Comparison of ENCODE assay signal across 12 cellular contexts in the genomic region with DNA sequence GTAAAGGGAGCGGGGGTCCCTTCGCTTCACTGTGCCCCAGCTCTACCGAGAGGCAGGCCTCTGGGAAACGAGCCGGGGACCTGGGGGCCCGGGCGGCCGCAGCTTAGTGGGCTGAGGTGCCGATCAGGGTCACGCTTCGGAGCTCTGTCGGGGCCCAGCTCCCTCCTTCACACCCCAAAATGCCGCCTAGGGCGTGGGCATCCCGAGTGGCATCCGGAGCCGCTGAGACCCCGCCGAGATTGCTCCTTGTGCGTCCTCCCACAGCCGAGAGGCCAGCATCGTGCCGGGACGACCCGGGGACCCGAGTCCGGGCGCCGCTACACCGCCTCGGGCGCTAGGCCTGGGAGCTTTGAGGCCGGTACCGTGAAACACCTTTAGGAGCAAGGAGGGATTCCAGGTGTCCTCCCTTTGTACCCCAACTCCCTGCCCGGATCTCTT. TPM values are rescaled to one million over a fixed set of nuclear protein-coding genes. Genes with fewer than 3 reads are reported as not detected.
DNase-seq lines count a peak whose midpoint lies in the region; ATAC-seq and TF ChIP-seq lines count a peak whose summit lies in the region.
"Had no signal": no experiment of that assay in that cellular context is flagged by ENCODE, and none has a peak within 500 bp of the region (broad histone marks: within the 10 kb centered on the region; RNA-seq: fewer than 3 reads in every experiment).

No MANE protein-coding gene starts in this region.

- H3K27me3 Mint-ChIP-seq in T-helper 17 cell, result peaks cover 61% of the 10 kb centered on the region

- intact Hi-C loops in aorta (cut with DNase I), result no loop called here

- 46 to 61% methylated on average over 35 of the region's 35 CpGs for WGBS in aorta, 2 donors

- no peak overlapping the region for H3K27ac Mint-ChIP-seq in T-helper 17 cell
- H3K27ac Mint-ChIP-seq: activated CD4-positive, alpha-beta T cell treated with anti-CD3 and anti-CD28 coated beads, Interleukin-2, amount 10 ng/mL, durations not matched to agents 24 days and 14 days; activated naive CD4-positive, alpha-beta T cell treated with anti-CD3 and anti-CD28 coated beads for 36 hours had no signal

- peak; percentile 7 for DNase-seq in EL
- DNase-seq in T-helper 17 cell, result no peak
- DNase-seq in glomerular visceral epithelial cell (ENCODE audit: extremely low spot score), result peak; percentile 11
- no peak for DNase-seq in osteoblast (ENCODE audit: insufficient read length, low spot score, missing footprints)
- DNase-seq in NCI-H1436 (lab: John Stamatoyannopoulos, UW), result no peak
- DNase-seq in aorta, result no peak
- DNase-seq: activated CD4-positive, alpha-beta T cell treated with anti-CD3 and anti-CD28 coated beads, Interleukin-2, amount 10 ng/mL, durations not matched to agents 24 days and 14 days; activated naive CD4-positive, alpha-beta T cell treated with anti-CD3 and anti-CD28 coated beads for 36 hours had no signal

- no peak overlapping the region for H2AFZ ChIP-seq in osteoblast (ENCODE audit: low read length)

- no peaks in the 10 kb centered on the region for H3K36me3 ChIP-seq in osteoblast (ENCODE audit: insufficient read depth, low read length)
- no peaks in the 10 kb centered on the region for H3K36me3 ChIP-seq in aorta (ENCODE audit: control insufficient read depth in 1 of 2, insufficient read depth in 2 of 2, low read length in 1 of 2)

- ATAC-seq in T-helper 17 cell (no peak), HG02852 (IDR thresholded peaks at IDR 0.05; ENCODE audit: unreplicated experiment) (no peak), aorta (ENCODE audit: low FRiP score) (no peak), HG03469 (IDR thresholded peaks at IDR 0.05; ENCODE audit: unreplicated experiment) (no peak)

- no peaks in the 10 kb centered on the region for H3K79me2 ChIP-seq in osteoblast (ENCODE audit: insufficient read depth, low read length)

- H3K4me2 ChIP-seq in osteoblast (ENCODE audit: insufficient read depth, low read length), result peak overlapping the region; percentile 77

- no peaks in the 10 kb centered on the region for H3K9me3 ChIP-seq in T-helper 17 cell (ENCODE audit: control insufficient read depth, low read length, poor library complexity, severe bottlenecking)
- H3K9me3 ChIP-seq in osteoblast (ENCODE audit: low read depth, low read length), result no peaks in the 10 kb centered on the region
- no peaks in the 10 kb centered on the region for H3K9me3 ChIP-seq in aorta (ENCODE audit: control insufficient read depth, low read length)

- H3K27me3 ChIP-seq in osteoblast (ENCODE audit: insufficient read depth, low read length), result peaks cover 10% of the 10 kb centered on the region
- peaks cover 0 to 3% of the 10 kb centered on the region in 2 donors for H3K27me3 ChIP-seq in aorta (ENCODE audit: control insufficient read depth in 1 of 2, insufficient read depth in 2 of 2, low read length in 1 of 2)

- TF ChIP-seq CTCF in osteoblast (IDR thresholded peaks at IDR 0.05; ENCODE audit: extremely low read depth, low read depth, low read length), result no peak

- no peaks in the 10 kb centered on the region for H3K4me1 Mint-ChIP-seq in T-helper 17 cell

- no peak overlapping the region for H3K27ac ChIP-seq in osteoblast (ENCODE audit: low read depth, low read length)
- no peak overlapping the region for H3K27ac ChIP-seq in aorta (ENCODE audit: low read depth in 1 of 2, low read length in 2 of 2)

- no peak overlapping the region for H3K4me3 ChIP-seq in osteoblast (ENCODE audit: insufficient read depth, low read length)
- H3K4me3 ChIP-seq in aorta (ENCODE audit: low read length in 2 of 2), result no peak overlapping the region

- H3K4me1 ChIP-seq in osteoblast (ENCODE audit: insufficient read depth, low read length), result no peaks in the 10 kb centered on the region
- no peaks in the 10 kb centered on the region for H3K4me1 ChIP-seq in aorta (ENCODE audit: control insufficient read depth in 1 of 2, insufficient read depth in 2 of 2, low read length in 2 of 2)

- peak overlapping the region; percentile 25 for H3K4me3 Mint-ChIP-seq in T-helper 17 cell
- H3K4me3 Mint-ChIP-seq: activated CD4-positive, alpha-beta T cell treated with anti-CD3 and anti-CD28 coated beads, Interleukin-2, amount 10 ng/mL, durations not matched to agents 24 days and 14 days; activated naive CD4-positive, alpha-beta T cell treated with anti-CD3 and anti-CD28 coated beads for 36 hours had no signal

- peaks cover 6% of the 10 kb centered on the region for H3K36me3 Mint-ChIP-seq in T-helper 17 cell (ENCODE audit: low read depth)

- no peaks in the 10 kb centered on the region for H4K20me1 ChIP-seq in osteoblast (ENCODE audit: insufficient read depth, low read length)

RNA-seq across cellular contexts. Expression of gene SALL1, which starts 1.3 kb away (rescaled TPM):
- total RNA-seq in T-helper 17 cell (not detected), osteoblast (under 0.01 TPM in 2 replicates), aorta (not detected)
- polyA plus RNA-seq in aorta, result not detected
- total RNA-seq: activated CD4-positive, alpha-beta T cell treated with anti-CD3 and anti-CD28 coated beads, Interleukin-2, amount 10 ng/mL, durations not matched to agents 24 days and 14 days; activated naive CD4-positive, alpha-beta T cell treated with anti-CD3 and anti-CD28 coated beads for 36 hours; LHCN-M2; SK-MEL-5 had no signal

Comparison
In these comparisons a context has a peak if more than half of its experiments do, and no peak if none do; other contexts are left out.
1. DNase-seq: peak in EL (single experiment) and glomerular visceral epithelial cell (single experiment); none in T-helper 17 cell (0 of 3), osteoblast (single experiment), NCI-H1436 (single experiment) and aorta (0 of 2).